In genomic region chr9:132879443-132880310, GRCh38 we compare ENCODE assay signal across 9 cellular contexts. TPM values are rescaled to one million over a fixed set of nuclear protein-coding genes. Genes with fewer than 3 reads are reported as not detected.
A peak's percentile ranks its signal among the peaks of the same experiment; 100 is the strongest.
DNase-seq lines count a peak whose midpoint lies in the region; ATAC-seq, FAIRE-seq and TF ChIP-seq lines count a peak whose summit lies in the region.
"Had no signal": no experiment of that assay in that cellular context is flagged by ENCODE, and none has a peak within 500 bp of the region (broad histone marks: within the 10 kb centered on the region; RNA-seq: fewer than 3 reads in every experiment).

No MANE protein-coding gene starts in this region.

- TF ChIP-seq CTCF in Caco-2 (IDR thresholded peaks at IDR 0.05; ENCODE audit: insufficient read depth in 1 of 2, low read depth in 1 of 2, low read length in 1 of 2, severe bottlenecking in 1 of 2, unreplicated experiment in 1 of 2) (no peak), Loucy (conservative IDR thresholded peaks at IDR 0.05; ENCODE audit: low read length) (no peak), neutrophil (IDR thresholded peaks at IDR 0.05) (no peak)

- peaks cover 12% of the 10 kb centered on the region for H3K79me2 ChIP-seq in Loucy (ENCODE audit: insufficient read depth, low read length)

- no peak overlapping the region for H3K4me3 ChIP-seq in Caco-2 (ENCODE audit: low read depth, low read length)
- H3K4me3 ChIP-seq in Loucy (ENCODE audit: low read length, poor library complexity, severe bottlenecking): peak overlapping the region; percentile 94
- H3K4me3 ChIP-seq in neutrophil (ENCODE audit: low read depth in 1 of 2, low read length in 1 of 2): no peak overlapping the region

- H3K9ac ChIP-seq in Loucy (ENCODE audit: low read depth, low read length, poor library complexity, severe bottlenecking): peak overlapping the region; percentile 97

- H3F3A ChIP-seq in Loucy (ENCODE audit: low read depth): no peaks in the 10 kb centered on the region

- H3K36me3 ChIP-seq in Caco-2 (ENCODE audit: control insufficient read depth, insufficient read depth, low read length) (no peaks in the 10 kb centered on the region), Loucy (ENCODE audit: insufficient read depth, low read length) (no peaks in the 10 kb centered on the region), neutrophil (no peaks in the 10 kb centered on the region)

- ATAC-seq in central memory CD8-positive, alpha-beta T cell (replicated peaks; ENCODE audit: extremely low read depth, poor library complexity, severe bottlenecking): no peak
- no peak for ATAC-seq in activated CD4-positive, CD25-positive, alpha-beta regulatory T cell treated with anti-CD3 and anti-CD28 coated beads, Interleukin-2, amount 50 U/mL, for 24 hours
- ATAC-seq in GM21367 (IDR thresholded peaks at IDR 0.05; ENCODE audit: unreplicated experiment) (no peak), GM19351 (IDR thresholded peaks at IDR 0.05; ENCODE audit: unreplicated experiment) (no peak)

- DNase-seq in Caco-2 (no peak), GM19239 (ENCODE audit: insufficient read length, low spot score) (no peak)
- DNase-seq in central memory CD8-positive, alpha-beta T cell (ENCODE audit: low spot score in 2 of 2): no peak

- no peaks in the 10 kb centered on the region for H3K4me1 Mint-ChIP-seq in Caco-2 (ENCODE audit: low read depth, unreplicated experiment)
- peaks cover 17% of the 10 kb centered on the region for H3K4me1 Mint-ChIP-seq in central memory CD8-positive, alpha-beta T cell

- H4K20me1 ChIP-seq in Loucy (ENCODE audit: insufficient read depth, low read length, poor library complexity, severe bottlenecking): no peaks in the 10 kb centered on the region

- POLR2A ChIA-PET in Caco-2 (lab: Charles Lee): no interaction called here

- peak overlapping the region; percentile 50 for H3K27ac ChIP-seq in neutrophil
- H3K27ac ChIP-seq: SK-N-MC had no signal

- FAIRE-seq in GM19239 (lab: Jason Lieb, UNC): no peak

- H3K9me2 ChIP-seq in Loucy (replicated peaks; ENCODE audit: low read depth, low read length): no peaks in the 10 kb centered on the region

- H3K27me3 ChIP-seq in Caco-2 (replicated peaks; ENCODE audit: control insufficient read depth, insufficient read depth, low read length): no peaks in the 10 kb centered on the region
- no peaks in the 10 kb centered on the region for H3K27me3 ChIP-seq in Loucy (ENCODE audit: insufficient read depth, low read length, poor library complexity, severe bottlenecking)
- H3K27me3 ChIP-seq in neutrophil: peaks cover 33% of the 10 kb centered on the region

- H3K9me3 Mint-ChIP-seq in Caco-2 (ENCODE audit: unreplicated experiment): no peaks in the 10 kb centered on the region
- H3K9me3 Mint-ChIP-seq in central memory CD8-positive, alpha-beta T cell: no peaks in the 10 kb centered on the region

- peak overlapping the region; percentile 78 for H3K4me3 Mint-ChIP-seq in Caco-2 (ENCODE audit: unreplicated experiment)
- peak overlapping the region; percentile 80 for H3K4me3 Mint-ChIP-seq in central memory CD8-positive, alpha-beta T cell

- H2AFZ ChIP-seq in Loucy (ENCODE audit: low read length): no peak overlapping the region

- peak overlapping the region; percentile 89 for H3K4me2 ChIP-seq in Loucy (ENCODE audit: low read depth, low read length, poor library complexity, severe bottlenecking)

- peaks cover 4% of the 10 kb centered on the region for H3K36me3 Mint-ChIP-seq in Caco-2 (ENCODE audit: insufficient read depth, unreplicated experiment)
- H3K36me3 Mint-ChIP-seq in central memory CD8-positive, alpha-beta T cell (ENCODE audit: insufficient read depth): peaks cover 15% of the 10 kb centered on the region

- CTCF ChIA-PET in Caco-2 (lab: Charles Lee): interaction anchor here (0.5 to 0.8 kb wide), 2 partner anchors 1186 to 1335 kb away, joined by 3 to 4 read pairs; no protein-coding TSS in a partner anchor

- BruUV-seq in Caco-2 (replicated peaks; lab: Mats Ljungman, UMichigan): no TSS peak

- H3K4me1 ChIP-seq in Caco-2 (no peaks in the 10 kb centered on the region), Loucy (ENCODE audit: insufficient read depth, low read length, poor library complexity, severe bottlenecking) (peaks cover 62% of the 10 kb centered on the region), neutrophil (ENCODE audit: control insufficient read depth in 1 of 2, insufficient read depth in 1 of 2, low read depth in 1 of 2, low read length in 1 of 2) (peaks cover 13 to 21% of the 10 kb centered on the region in 2 experiments)

- intact Hi-C loops in Caco-2 (cut with micrococcal nuclease; ENCODE audit: unreplicated experiment): no loop called here

- H3K9me3 ChIP-seq in Caco-2 (no peaks in the 10 kb centered on the region), Loucy (ENCODE audit: insufficient read depth, low read depth, low read length) (no peaks in the 10 kb centered on the region), neutrophil (no peaks in the 10 kb centered on the region)

- H3K27ac Mint-ChIP-seq in Caco-2 (ENCODE audit: unreplicated experiment): peak overlapping the region; percentile 29
- peak overlapping the region; percentile 87 for H3K27ac Mint-ChIP-seq in central memory CD8-positive, alpha-beta T cell (ENCODE audit: low read depth)

- no peaks in the 10 kb centered on the region for H3K27me3 Mint-ChIP-seq in Caco-2 (ENCODE audit: insufficient read depth, unreplicated experiment)
- no peaks in the 10 kb centered on the region for H3K27me3 Mint-ChIP-seq in central memory CD8-positive, alpha-beta T cell

RNA-seq across cellular contexts. Expression of gene SPACA9, which starts 1.0 kb away (rescaled TPM):
- 0.64 and 0.74 TPM in 2 replicates for total RNA-seq in Caco-2 (2022)

RNA-seq across cellular contexts. Expression of gene AK8, which starts 1.6 kb away (rescaled TPM):
- total RNA-seq in Caco-2 (2022): 0.88 and 1.0 TPM in 2 replicates
